8 cellular contexts compared by ENCODE assay signal in the genomic region with DNA sequence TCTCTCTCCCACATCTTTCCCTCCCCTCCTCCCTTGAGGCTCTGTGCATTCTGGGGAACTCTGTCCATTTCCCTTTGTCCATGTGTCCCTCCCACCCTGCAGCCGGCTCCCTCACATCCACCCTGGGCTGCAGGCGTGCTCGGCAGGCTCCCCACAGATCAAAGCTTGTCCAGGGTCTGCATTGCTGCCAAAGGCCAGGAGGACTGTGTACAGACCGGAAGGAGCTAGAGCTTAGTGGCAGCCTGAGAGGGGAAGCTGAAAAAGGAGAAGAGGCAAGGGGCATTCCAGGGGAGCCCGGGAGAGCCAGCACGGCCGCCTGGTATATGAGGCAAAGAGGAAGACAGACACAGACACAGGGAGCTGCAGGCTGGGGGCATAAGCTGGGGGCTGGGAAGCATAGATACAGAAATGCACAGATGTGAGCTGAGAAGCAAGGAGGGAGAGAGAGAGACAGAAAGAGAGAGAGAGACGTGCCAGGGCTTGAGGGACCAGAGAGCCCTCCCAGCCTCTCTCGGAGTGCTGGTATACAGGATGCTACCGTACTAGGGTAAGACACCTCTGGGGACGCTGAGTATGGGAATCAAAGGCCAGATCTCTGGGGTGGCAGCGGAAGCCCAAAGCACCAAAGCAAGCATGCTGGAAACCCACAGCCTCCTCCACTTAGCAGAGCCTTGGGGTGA. TPM values are rescaled to one million over a fixed set of nuclear protein-coding genes. Genes with fewer than 3 reads are reported as not detected.
DNase-seq lines count a peak whose midpoint lies in the region; ATAC-seq and TF ChIP-seq lines count a peak whose summit lies in the region.

No MANE protein-coding gene starts in this region.

- H3K4me3 ChIP-seq in left lung (peak overlapping the region in 1 of 2 donors; percentile 36), thymus (ENCODE audit: low read length) (peak overlapping the region; percentile 59)

- peak overlapping the region; percentile 48 to 80 for H3K27ac ChIP-seq in left lung
- H3K27ac ChIP-seq in thymus (ENCODE audit: low read depth): peak overlapping the region; percentile 86

- DNase-seq in stimulated activated CD4-positive, alpha-beta T cell treated with anti-CD3 and anti-CD28 coated beads, Interleukin-4, amount 100 ng/mL, for 24 hours: peak; percentile 32
- DNase-seq in stimulated activated CD4-positive, alpha-beta T cell treated with anti-CD3 and anti-CD28 coated beads, Interleukin-12 subunit alpha, Interleukin-12 subunit beta, amount 100 ng/mL, for 4 hours: no peak
- peak; percentile 75 for DNase-seq in activated effector memory CD4-positive, alpha-beta T cell treated with anti-CD3 and anti-CD28 coated beads, Interleukin-2, amount 50 U/mL, for 16 hours
- DNase-seq in left lung (peak; percentile 78 to 88), HUDEP-2 (lab: John Stamatoyannopoulos, UW; ENCODE audit: unreplicated experiment in 76 of 76) (no peak)

- H3K4me1 ChIP-seq in left lung: peaks cover 7 to 47% of the 10 kb centered on the region in 2 donors
- peaks cover 23% of the 10 kb centered on the region for H3K4me1 ChIP-seq in thymus (ENCODE audit: control insufficient read depth, insufficient read depth, low read length)

- intact Hi-C loops in left lung (cut with DNase I): no loop called here

- 12% methylated on average over 12 of the region's 12 CpGs for WGBS in thymus

- ATAC-seq in left lung (peak; percentile 74), HG03469 (IDR thresholded peaks at IDR 0.05; ENCODE audit: unreplicated experiment) (no peak), HG03097 (IDR thresholded peaks at IDR 0.05; ENCODE audit: low FRiP score, unreplicated experiment) (no peak)

- H3K36me3 ChIP-seq in left lung: no peaks in the 10 kb centered on the region
- peaks cover 25% of the 10 kb centered on the region for H3K36me3 ChIP-seq in thymus (ENCODE audit: control insufficient read depth, insufficient read depth)

- no peak for TF ChIP-seq CTCF in left lung (IDR thresholded peaks at IDR 0.05)

- no peaks in the 10 kb centered on the region for H3K9me3 ChIP-seq in left lung
- no peaks in the 10 kb centered on the region for H3K9me3 ChIP-seq in thymus (ENCODE audit: control insufficient read depth)

- no peaks in the 10 kb centered on the region for H3K27me3 ChIP-seq in left lung
- H3K27me3 ChIP-seq in thymus (ENCODE audit: control insufficient read depth, insufficient read depth): no peaks in the 10 kb centered on the region

RNA-seq across cellular contexts. Expression of a gene that starts 3.3 kb away (rescaled TPM):
- 10 to 100 TPM; 64.5 to 96.2 TPM for total RNA-seq in left lung
- polyA plus RNA-seq in thymus: 50.9 TPM

RNA-seq across cellular contexts. Expression of a gene that starts 20.3 kb away (rescaled TPM):
- total RNA-seq in left lung: 1 to 10 TPM in 1 of 2 donors, under 1 TPM in 1; 0.79 to 2.4 TPM
- polyA plus RNA-seq in thymus: 4.8 TPM

RNA-seq across cellular contexts. Expression of a gene that starts 26.5 kb away (rescaled TPM):
- total RNA-seq in left lung: 100 to 1,000 TPM; 276 to 322 TPM
- 186 TPM for polyA plus RNA-seq in thymus

RNA-seq across cellular contexts. Expression of a gene that starts 29.0 kb away (rescaled TPM):
- total RNA-seq in left lung: 10 to 100 TPM; 12.7 to 13.7 TPM
- 4.4 TPM for polyA plus RNA-seq in thymus

RNA-seq across cellular contexts. Expression of a gene that starts 35.5 kb away (rescaled TPM):
- 10 to 100 TPM; 18.2 to 33.6 TPM for total RNA-seq in left lung
- 4.4 TPM for polyA plus RNA-seq in thymus

Comparison
In these comparisons a context has a peak if more than half of its experiments do, and no peak if none do; other contexts are left out.
1. DNase-seq: peak in stimulated activated CD4-positive, alpha-beta T cell treated with anti-CD3 and anti-CD28 coated beads, Interleukin-4, amount 100 ng/mL, for 24 hours (single experiment), activated effector memory CD4-positive, alpha-beta T cell treated with anti-CD3 and anti-CD28 coated beads, Interleukin-2, amount 50 U/mL, for 16 hours (single experiment) and left lung (2 of 2); none in stimulated activated CD4-positive, alpha-beta T cell treated with anti-CD3 and anti-CD28 coated beads, Interleukin-12 subunit alpha, Interleukin-12 subunit beta, amount 100 ng/mL, for 4 hours (single experiment) and HUDEP-2 (0 of 76).